Comparison of ENCODE assay signal across 27 cellular contexts in genomic region chr18:57957210-57957609, GRCh38.
"Had no signal": no experiment of that assay in that cellular context is flagged by ENCODE, and none has a peak within 500 bp of the region (broad histone marks: within the 10 kb centered on the region; RNA-seq: fewer than 3 reads in every experiment).

No MANE protein-coding gene starts in this region.

- DNase-seq: kidney glomerular epithelial cell; left lung; lower lobe of right lung; mammary epithelial cell; mesenchymal stem cell; naive thymus-derived CD8-positive, alpha-beta T cell; nucleus accumbens; pancreas; posterior cingulate gyrus; retina; right cardiac atrium; stimulated activated CD4-positive, alpha-beta T cell treated with anti-CD3 and anti-CD28 coated beads, Interleukin-12 subunit alpha, Interleukin-12 subunit beta, amount 100 ng/mL, for 4 hours; stimulated activated CD4-positive, alpha-beta T cell treated with anti-CD3 and anti-CD28 coated beads, Interleukin-15, amount 100 ng/mL, for 24 hours; stimulated activated CD4-positive, alpha-beta T cell treated with anti-CD3 and anti-CD28 coated beads, Interleukin-2, amount 100 ng/mL, for 24 hours; stimulated activated CD4-positive, alpha-beta T cell treated with anti-CD3 and anti-CD28 coated beads, Interleukin-4, amount 100 ng/mL, for 1 hour; stimulated activated naive B cell treated with anti-CD40 and anti-IgM and Interleukin-4, amounts not matched to agents 10 μg/mL and 1 μg/mL and 100 μg/mL, for 72 hours; stimulated activated naive CD8-positive, alpha-beta T cell treated with anti-CD3 and anti-CD28 coated beads, Interleukin-15, Interleukin-2, amounts not matched to agents 100 U/mL and 50 U/mL, for 24 hours; stomach; testis; thyroid gland; trophoblast cell; upper lobe of right lung had no signal

- FAIRE-seq: keratinocyte, pancreas, urothelium cell line had no signal

- H3K4me3 ChIP-seq: left lung, lower lobe of right lung, pancreas, prostate gland, skin epidermis, stomach, testis, thyroid gland, upper lobe of right lung had no signal

- ATAC-seq: left lung; lower lobe of right lung; naive thymus-derived CD8-positive, alpha-beta T cell; right cardiac atrium; sciatic nerve; stimulated activated naive B cell treated with anti-CD40 and anti-IgM and Interleukin-4, amounts not matched to agents 10 μg/mL and 1 μg/mL and 100 μg/mL, for 72 hours; stimulated activated naive CD8-positive, alpha-beta T cell treated with anti-CD3 and anti-CD28 coated beads, Interleukin-15, Interleukin-2, amounts not matched to agents 100 U/mL and 50 U/mL, for 24 hours; upper lobe of right lung had no signal

- H3K4me1 ChIP-seq: prostate gland, testis, upper lobe of right lung had no signal

- H3K9me3 ChIP-seq: left lung, lower lobe of right lung, pancreas, prostate gland, stomach, testis, thyroid gland, upper lobe of right lung had no signal

- H3K36me3 ChIP-seq: left lung, lower lobe of right lung, pancreas, prostate gland, stomach, thyroid gland, upper lobe of right lung had no signal

- H3K27ac ChIP-seq: left lung, lower lobe of right lung, pancreas, prostate gland, skin epidermis, stomach, testis, thyroid gland, upper lobe of right lung had no signal

- H3K27me3 ChIP-seq: left lung, pancreas, stomach, testis, thyroid gland, upper lobe of right lung had no signal
